Comparison of ENCODE assay signal across 23 cellular contexts in the genomic region with DNA sequence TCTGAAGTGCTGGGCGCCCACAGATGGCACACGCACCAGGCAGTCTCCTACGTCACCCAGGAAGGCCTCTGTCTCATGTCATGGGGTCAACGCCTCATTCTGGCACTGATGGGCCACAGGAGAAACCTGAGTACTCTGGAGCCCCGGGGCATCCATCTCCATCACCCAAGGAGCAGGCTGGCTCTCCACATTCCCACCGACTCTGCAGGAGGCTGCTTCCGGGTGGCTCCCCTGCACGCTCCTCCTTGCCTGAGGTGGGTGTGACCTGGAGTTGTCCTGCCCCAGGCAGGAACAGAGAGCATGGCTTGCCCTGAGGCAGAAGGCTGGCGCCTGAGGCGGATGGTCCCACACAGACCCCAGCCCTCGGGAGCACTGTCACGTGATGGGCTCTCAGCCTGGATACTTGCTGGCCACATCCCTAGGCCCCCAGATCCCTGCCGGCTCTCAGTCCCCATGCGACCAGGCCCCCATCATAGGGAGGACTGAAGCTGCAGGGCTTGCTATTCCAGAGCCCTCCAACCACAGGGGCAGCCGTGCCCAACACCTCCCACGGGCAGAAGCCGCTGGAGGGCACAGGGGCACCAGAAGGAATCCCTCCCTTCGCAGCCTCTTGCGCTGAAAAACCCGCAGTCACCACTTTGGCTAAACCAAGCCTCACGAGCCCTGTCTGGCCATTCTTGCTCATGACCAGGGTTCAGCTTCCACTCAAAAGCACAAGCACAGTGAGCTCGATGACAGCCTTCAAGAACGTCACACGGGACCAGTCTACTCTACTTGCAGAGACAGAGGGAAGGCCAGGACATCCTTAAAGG.
DNase-seq lines count a peak whose midpoint lies in the region; ATAC-seq and TF ChIP-seq lines count a peak whose summit lies in the region.
"Had no signal": no experiment of that assay in that cellular context is flagged by ENCODE, and none has a peak within 500 bp of the region (broad histone marks: within the 10 kb centered on the region; RNA-seq: fewer than 3 reads in every experiment).

No MANE protein-coding gene starts in this region.

- ATAC-seq in HG03025 (IDR thresholded peaks at IDR 0.05; ENCODE audit: low FRiP score, unreplicated experiment), result no peak
- ATAC-seq: activated CD8-positive, alpha-beta T cell treated with anti-CD3 and anti-CD28 coated beads, Interleukin-2, amount 10 ng/mL, durations not matched to agents 7 days and 5 days had no signal

- no peak for TF ChIP-seq POLR2A in spleen (IDR thresholded peaks at IDR 0.05)

- WGBS in endodermal cell (ENCODE audit: insufficient coverage in 1 of 2, insufficient read length in 1 of 2), 2 experiments, result 90 to 92% methylated on average over 20 to 24 of the region's 24 CpGs
- 89 to 96% (median 94%) methylated on average over 16 to 24 of the region's 24 CpGs for WGBS in spleen, 5 donors

- H3K27me3 ChIP-seq in endodermal cell (ENCODE audit: control insufficient read depth, insufficient read depth, low read length, poor library complexity, severe bottlenecking) (no peaks in the 10 kb centered on the region), spleen (replicated peaks in 1 of 7) (no peaks in the 10 kb centered on the region)
- H3K27me3 ChIP-seq: heart left ventricle, neural progenitor cell, tibial artery had no signal

- H3K27ac Mint-ChIP-seq in endodermal cell, result peak overlapping the region; percentile 9
- H3K27ac Mint-ChIP-seq: activated CD8-positive, alpha-beta T cell treated with anti-CD3 and anti-CD28 coated beads, Interleukin-2, amount 10 ng/mL, durations not matched to agents 7 days and 5 days; B cell; neural progenitor cell had no signal

- no peaks in the 10 kb centered on the region for H3K4me1 ChIP-seq in endodermal cell (ENCODE audit: control insufficient read depth, insufficient read depth, low read length)
- H3K4me1 ChIP-seq in spleen, result peaks cover 0 to 6% (median 0%) of the 10 kb centered on the region in 6 donors
- H3K4me1 ChIP-seq: A549, neural progenitor cell had no signal

- no peak overlapping the region for H3K4me3 Mint-ChIP-seq in endodermal cell
- H3K4me3 Mint-ChIP-seq: activated CD8-positive, alpha-beta T cell treated with anti-CD3 and anti-CD28 coated beads, Interleukin-2, amount 10 ng/mL, durations not matched to agents 7 days and 5 days; B cell; neural progenitor cell had no signal

- intact Hi-C loops in spleen (cut with DNase I; ENCODE audit: low total_unique reads), result no loop called here

- H3K27ac ChIP-seq in endodermal cell (ENCODE audit: low read depth, low read length) (peak overlapping the region; percentile 29), spleen (no peak overlapping the region)
- H3K27ac ChIP-seq: A549, heart left ventricle, neural progenitor cell, tibial artery had no signal

- H3K27me3 Mint-ChIP-seq in endodermal cell (ENCODE audit: insufficient read depth), result no peaks in the 10 kb centered on the region
- H3K27me3 Mint-ChIP-seq: B cell, progenitor cell of endocrine pancreas had no signal

- TF ChIP-seq CTCF in endodermal cell (conservative IDR thresholded peaks at IDR 0.05) (no peak), spleen (IDR thresholded peaks at IDR 0.05 in 8 of 11, conservative IDR thresholded peaks at IDR 0.05 in 3 of 11) (no peak)

- H3K4me3 ChIP-seq in endodermal cell (ENCODE audit: low read length) (no peak overlapping the region), spleen (no peak overlapping the region)
- H3K4me3 ChIP-seq: A549, heart left ventricle, neural progenitor cell, smooth muscle cell, tibial artery had no signal

- no peak overlapping the region for H3K9ac ChIP-seq in endodermal cell (ENCODE audit: extremely low read depth, low read length, poor library complexity, severe bottlenecking)
- H3K9ac ChIP-seq: neural progenitor cell had no signal

- H3K36me3 Mint-ChIP-seq in endodermal cell (ENCODE audit: low read depth), result peaks cover 27% of the 10 kb centered on the region

- H3K4me1 Mint-ChIP-seq in endodermal cell, result peaks cover 2% of the 10 kb centered on the region

- no peaks in the 10 kb centered on the region for H3K9me3 Mint-ChIP-seq in endodermal cell
- H3K9me3 Mint-ChIP-seq: neural progenitor cell had no signal

- H3K36me3 ChIP-seq in endodermal cell (ENCODE audit: control insufficient read depth, insufficient read depth, low read length), result peaks cover 10% of the 10 kb centered on the region
- H3K36me3 ChIP-seq in spleen, result peaks cover 0 to 61% (median 6%) of the 10 kb centered on the region in 6 donors
- H3K36me3 ChIP-seq: neural progenitor cell had no signal

- H3K9me3 ChIP-seq in endodermal cell (ENCODE audit: control insufficient read depth, low read length), result no peaks in the 10 kb centered on the region
- no peaks in the 10 kb centered on the region for H3K9me3 ChIP-seq in spleen
- H3K9me3 ChIP-seq: A549, heart left ventricle, tibial artery had no signal

- peak; percentile 34 for DNase-seq in NCI-H2171 treated with DMSO at 0.1 percent for 48 hours (lab: John Stamatoyannopoulos, UW)
- DNase-seq in NCI-H2171 (lab: John Stamatoyannopoulos, UW), result no peak
- DNase-seq in M059J (ENCODE audit: low read depth), result peak; percentile 49
- no peak for DNase-seq in endodermal cell
- DNase-seq in spleen, result peak; percentile 59
- no peak for DNase-seq in activated CD4-positive, CD25-positive, alpha-beta regulatory T cell treated with anti-CD3 and anti-CD28 coated beads, Interleukin-2, amount 50 U/mL, for 72 hours
- DNase-seq in SKM-1 treated with dmso at 0.1 percent for 144 hours (lab: John Stamatoyannopoulos, UW; ENCODE audit: unreplicated experiment), result no peak
- DNase-seq: activated CD4-positive, alpha-beta T cell treated with anti-CD3 and anti-CD28 coated beads for 1 hour; activated CD8-positive, alpha-beta T cell treated with anti-CD3 and anti-CD28 coated beads, Interleukin-2, amount 10 ng/mL, durations not matched to agents 7 days and 5 days; activated gamma-delta T cell treated with Interleukin-2 at 50 U/mL for 16 hours; dermis blood vessel endothelial cell; EL; NCI-H1105; stimulated activated CD4-positive, alpha-beta T cell treated with anti-CD3 and anti-CD28 coated beads, Interleukin-4, amount 100 ng/mL, for 1 hour; stimulated activated naive CD4-positive, alpha-beta T cell treated with Interleukin-2 at 50 U/mL for 16 hours; tibial artery had no signal

Comparison
In these comparisons a context has a peak if more than half of its experiments do, and no peak if none do; other contexts are left out.
1. DNase-seq: peak in NCI-H2171 treated with DMSO at 0.1 percent for 48 hours (single experiment), M059J (single experiment) and spleen (single experiment); none in NCI-H2171 (single experiment), endodermal cell (single experiment), activated CD4-positive, CD25-positive, alpha-beta regulatory T cell treated with anti-CD3 and anti-CD28 coated beads, Interleukin-2, amount 50 U/mL, for 72 hours (single experiment) and SKM-1 treated with dmso at 0.1 percent for 144 hours (single experiment).